ENCODE assay signal across 8 cellular contexts in genomic region chr21:37367301-37367757, GRCh38. TPM values are rescaled to one million over a fixed set of nuclear protein-coding genes. Genes with fewer than 3 reads are reported as not detected.
DNase-seq lines count a peak whose midpoint lies in the region; ATAC-seq, FAIRE-seq and TF ChIP-seq lines count a peak whose summit lies in the region.

No MANE protein-coding gene starts in this region.

- H3K9ac ChIP-seq in endothelial cell of umbilical vein (replicated peaks; ENCODE audit: extremely low read depth, insufficient read depth, low read length) = peak overlapping the region; percentile 98

- DNase-seq in Right ventricle myocardium inferior (ENCODE audit: missing footprints) = peak; percentile 75
- no peak for DNase-seq in left ventricle myocardium superior
- no peak for DNase-seq in RWPE1 (ENCODE audit: low spot score)
- DNase-seq in endothelial cell of umbilical vein (ENCODE audit: low read depth, low spot score) = no peak
- no peak for DNase-seq in NCI-H1436 (lab: John Stamatoyannopoulos, UW)
- no peak for DNase-seq in NCI-H146 (lab: John Stamatoyannopoulos, UW)

- H3K4me3 ChIP-seq in endothelial cell of umbilical vein (replicated peaks in 1 of 3; ENCODE audit: insufficient read depth in 1 of 3, low read depth in 1 of 3, low read length in 3 of 3) = peak overlapping the region; percentile 89 to 94 (median 93)
- peak overlapping the region; percentile 77 to 79 for H3K4me3 ChIP-seq in neutrophil (ENCODE audit: low read depth in 1 of 2, low read length in 1 of 2)

- TF ChIP-seq CTCF in RWPE1 (conservative IDR thresholded peaks at IDR 0.05; ENCODE audit: low read depth) (no peak), endothelial cell of umbilical vein (IDR thresholded peaks at IDR 0.05; ENCODE audit: extremely low read depth in 1 of 2, insufficient read depth in 1 of 2, low read depth in 1 of 2, low read length in 2 of 2) (no peak), neutrophil (IDR thresholded peaks at IDR 0.05) (no peak)

- H3K4me1 ChIP-seq in endothelial cell of umbilical vein (ENCODE audit: control insufficient read depth, extremely low read depth, insufficient read depth, low read length) (peaks cover 41% of the 10 kb centered on the region), neutrophil (ENCODE audit: control insufficient read depth in 1 of 2, insufficient read depth in 1 of 2, low read depth in 1 of 2, low read length in 1 of 2) (peaks cover 54% of the 10 kb centered on the region in 2 experiments)

- no peak for TF ChIP-seq POLR2A in endothelial cell of umbilical vein (IDR thresholded peaks at IDR 0.05; ENCODE audit: low read depth, low read length)

- no peaks in the 10 kb centered on the region for H3K9me1 ChIP-seq in endothelial cell of umbilical vein (replicated peaks; ENCODE audit: control insufficient read depth, extremely low read depth, insufficient read depth, low read length)

- H4K20me1 ChIP-seq in endothelial cell of umbilical vein (replicated peaks; ENCODE audit: control insufficient read depth, extremely low read depth, insufficient read depth, low read length) = no peaks in the 10 kb centered on the region

- H3K4me2 ChIP-seq in endothelial cell of umbilical vein (ENCODE audit: insufficient read depth, low read length) = no peak overlapping the region

- H3K79me2 ChIP-seq in endothelial cell of umbilical vein (ENCODE audit: control insufficient read depth, insufficient read depth, low read length) = peaks cover 57% of the 10 kb centered on the region

- CTCF ChIA-PET in RWPE1 (lab: Yijun Ruan, JAX) (no interaction called here), endothelial cell of umbilical vein (lab: Charles Lee) (interaction anchor here (1.3 kb wide), 1 partner anchor 8 kb away, joined by 3 read pairs; no protein-coding TSS in a partner anchor)

- intact Hi-C loops in Right ventricle myocardium inferior (cut with DNase I) = loop anchor here (2.0 to 5.0 kb wide), 6 partner anchors 29 to 197 kb away; no protein-coding TSS in a partner anchor
- intact Hi-C loops in left ventricle myocardium superior (cut with micrococcal nuclease) = no loop called here
- intact Hi-C loops in endothelial cell of umbilical vein (cut with micrococcal nuclease) = loop anchor here (5.0 kb wide), 3 partner anchors 85 to 280 kb away; no protein-coding TSS in a partner anchor

- H3K27ac ChIP-seq in RWPE1 (peak overlapping the region; percentile 98), endothelial cell of umbilical vein (ENCODE audit: insufficient read depth, low read depth, low read length) (peak overlapping the region; percentile 95), neutrophil (peak overlapping the region; percentile 99)

- H3K36me3 ChIP-seq in endothelial cell of umbilical vein (ENCODE audit: control insufficient read depth in 2 of 2, extremely low read depth in 1 of 2, insufficient read depth in 2 of 2, low read length in 2 of 2) = no peaks in the 10 kb centered on the region
- no peaks in the 10 kb centered on the region for H3K36me3 ChIP-seq in neutrophil

- POLR2A ChIA-PET in RWPE1 (lab: Yijun Ruan, JAX; ENCODE audit: low non-redundant PET) (no interaction called here), endothelial cell of umbilical vein (lab: Charles Lee) (interaction anchor here (1.3 kb wide), 1 partner anchor 110 kb away, joined by 3 read pairs; no protein-coding TSS in a partner anchor)

- H3K9me3 ChIP-seq in endothelial cell of umbilical vein (replicated peaks; ENCODE audit: control insufficient read depth, insufficient read depth, low read length) (no peaks in the 10 kb centered on the region), neutrophil (no peaks in the 10 kb centered on the region)

- no TSS peak for BruUV-seq in endothelial cell of umbilical vein (replicated peaks; lab: Mats Ljungman, UMichigan)

- no peak for ATAC-seq in Right ventricle myocardium inferior
- no peak for ATAC-seq in left ventricle myocardium superior
- ATAC-seq in HG03520 (IDR thresholded peaks at IDR 0.05; ENCODE audit: unreplicated experiment) = no peak

- dilution Hi-C loops in endothelial cell of umbilical vein (cut with MboI; ENCODE audit: extremely low pct_ligation_motif_present, low sequenced_read_pairs) = no loop called here

- FAIRE-seq in endothelial cell of umbilical vein (lab: Jason Lieb, UNC) = no peak

- no peak overlapping the region for H2AFZ ChIP-seq in endothelial cell of umbilical vein (ENCODE audit: low read depth, low read length)

- H3K27me3 ChIP-seq in endothelial cell of umbilical vein (ENCODE audit: control insufficient read depth in 2 of 2, insufficient read depth in 2 of 2, low read length in 2 of 2) = no peaks in the 10 kb centered on the region
- no peaks in the 10 kb centered on the region for H3K27me3 ChIP-seq in neutrophil

TF ChIP-seq in endothelial cell of umbilical vein, 7 proteins besides CTCF, POLR2A, EP300 and RAD21:
- TF ChIP-seq POLR2AphosphoS5 (IDR thresholded peaks at IDR 0.05; ENCODE audit: insufficient read depth, low read depth, low read length) (no peak), MYC (IDR thresholded peaks at IDR 0.05; ENCODE audit: low read depth, low read length) (no peak), EZH2 (IDR thresholded peaks at IDR 0.05; ENCODE audit: borderline replicate concordance, low read depth, low read length, severe bottlenecking) (no peak), FOS (IDR thresholded peaks at IDR 0.05; ENCODE audit: borderline replicate concordance, insufficient read depth, low read length) (no peak), MAX (IDR thresholded peaks at IDR 0.05; ENCODE audit: insufficient read depth, insufficient read length) (no peak), JUN (IDR thresholded peaks at IDR 0.05; ENCODE audit: borderline replicate concordance, insufficient read depth, insufficient read length, low read depth) (no peak), GATA2 (IDR thresholded peaks at IDR 0.05; ENCODE audit: insufficient read depth, insufficient read length, low read depth, low read length) (no peak)

RNA-seq across cellular contexts. Expression of gene DYRK1A, which starts 0.8 kb away (rescaled TPM):
- 63.5 TPM for total RNA-seq in Right ventricle myocardium inferior
- total RNA-seq in left ventricle myocardium superior = 67.1 TPM
- total RNA-seq in endothelial cell of umbilical vein = 51.8 TPM in 2 replicates
- polyA plus RNA-seq in endothelial cell of umbilical vein = 53.7 and 56.5 TPM in 2 replicates
- 26.4 and 27.6 TPM in 2 replicates for polyA plus RNA-seq in endothelial cell of umbilical vein (2011; cell fraction: cytosol; rRNA removed)
- polyA plus RNA-seq in endothelial cell of umbilical vein (2011; cell fraction: nucleus; rRNA removed) = 170 and 171 TPM in 2 replicates
- polyA plus RNA-seq in endothelial cell of umbilical vein (2012) = 19.3 and 21.1 TPM in 2 replicates
- polyA minus RNA-seq in endothelial cell of umbilical vein = 159 and 164 TPM in 2 replicates
- 50.5 TPM for polyA minus RNA-seq in endothelial cell of umbilical vein (2011; cell fraction: cytosol; rRNA and poly(A)+ RNA removed)
- 174 and 262 TPM in 2 replicates for polyA minus RNA-seq in endothelial cell of umbilical vein (2011; cell fraction: nucleus; rRNA and poly(A)+ RNA removed)
